In the genomic region with DNA sequence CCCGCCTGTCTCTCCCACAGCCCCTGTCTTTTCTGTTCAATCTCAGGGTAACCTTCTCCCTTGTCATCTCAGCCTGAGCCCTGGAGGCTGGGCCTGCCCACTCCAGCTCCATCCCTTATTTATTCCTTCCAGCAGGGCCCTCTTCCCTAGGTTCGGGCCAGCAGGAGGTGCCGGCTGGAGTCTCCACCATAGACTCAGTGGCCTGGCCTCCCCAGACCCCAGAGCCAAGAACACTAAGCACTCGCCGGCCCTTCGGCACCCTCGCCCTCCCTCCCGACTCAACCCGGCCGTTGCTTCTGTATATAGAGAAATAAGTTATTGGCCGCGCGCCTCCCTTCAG, we compare ENCODE assay signal across 8 cellular contexts. TPM values are rescaled to one million over a fixed set of nuclear protein-coding genes. Genes with fewer than 3 reads are reported as not detected.
DNase-seq lines count a peak whose midpoint lies in the region; ATAC-seq and TF ChIP-seq lines count a peak whose summit lies in the region.

No MANE protein-coding gene starts in this region.

- peak overlapping the region in 1 of 2 experiments; percentile 96; a peak in 1 of 4 replicates for H3K4me3 ChIP-seq in DND-41 (ENCODE audit: low read depth in 1 of 2, low read length in 2 of 2)
- H3K4me3 ChIP-seq in fibroblast of pulmonary artery (replicated peaks; ENCODE audit: low read depth, low read length), result peak overlapping the region; percentile 99
- peak overlapping the region; percentile 27 for H3K4me3 ChIP-seq in parathyroid adenoma (ENCODE audit: low read depth, low read length)

- H3K36me3 Mint-ChIP-seq in T-helper 17 cell (ENCODE audit: low read depth), result peaks cover 10% of the 10 kb centered on the region

- peak overlapping the region; percentile 93 for H3K4me2 ChIP-seq in DND-41 (ENCODE audit: insufficient read depth, low read length)
- peak overlapping the region; percentile 65 for H3K4me2 ChIP-seq in parathyroid adenoma (ENCODE audit: low read length)

- H3K9me3 ChIP-seq in DND-41 (ENCODE audit: insufficient read depth, low read length, severe bottlenecking), result no peaks in the 10 kb centered on the region
- no peaks in the 10 kb centered on the region for H3K9me3 ChIP-seq in T-helper 17 cell (ENCODE audit: control insufficient read depth, low read length, poor library complexity, severe bottlenecking)
- no peaks in the 10 kb centered on the region for H3K9me3 ChIP-seq in parathyroid adenoma (ENCODE audit: control insufficient read depth, low read length)

- TF ChIP-seq CTCF in DND-41 (IDR thresholded peaks at IDR 0.05; ENCODE audit: borderline replicate concordance, extremely low read depth, low read length, poor library complexity, severe bottlenecking) (no peak), fibroblast of pulmonary artery (IDR thresholded peaks at IDR 0.05; ENCODE audit: low read length, missing control alignments) (no peak), parathyroid adenoma (IDR thresholded peaks at IDR 0.05) (no peak)

- H3K79me2 ChIP-seq in DND-41 (ENCODE audit: insufficient read depth, low read length) (peaks cover 33% of the 10 kb centered on the region), parathyroid adenoma (no peaks in the 10 kb centered on the region)

- H3K27ac ChIP-seq in DND-41 (ENCODE audit: low read length), result no peak overlapping the region
- peak overlapping the region; percentile 97 for H3K27ac ChIP-seq in parathyroid adenoma

- H3K27me3 ChIP-seq in DND-41 (ENCODE audit: insufficient read depth, low read length, poor library complexity) (no peaks in the 10 kb centered on the region), parathyroid adenoma (ENCODE audit: control insufficient read depth, insufficient read depth, low read length) (no peaks in the 10 kb centered on the region)

- ATAC-seq in DND-41 (ENCODE audit: insufficient read depth, low read depth) (no peak), T-helper 17 cell (no peak), GM21723 (IDR thresholded peaks at IDR 0.05; ENCODE audit: unreplicated experiment) (no peak)

- H3K4me1 Mint-ChIP-seq in T-helper 17 cell, result peaks cover 29% of the 10 kb centered on the region

- H3K36me3 ChIP-seq in DND-41 (ENCODE audit: insufficient read depth, low read length), result peaks cover 63% of the 10 kb centered on the region
- H3K36me3 ChIP-seq in parathyroid adenoma (ENCODE audit: control insufficient read depth, insufficient read depth, low read length), result no peaks in the 10 kb centered on the region

- H3K4me3 Mint-ChIP-seq in T-helper 17 cell, result peak overlapping the region; percentile 99

- H2AFZ ChIP-seq in DND-41 (ENCODE audit: low read depth, low read length), result no peak overlapping the region
- no peak overlapping the region for H2AFZ ChIP-seq in parathyroid adenoma

- no peak overlapping the region for H3K9ac ChIP-seq in DND-41 (ENCODE audit: low read depth, low read length)
- no peak overlapping the region for H3K9ac ChIP-seq in parathyroid adenoma

- H3K27ac Mint-ChIP-seq in T-helper 17 cell, result peak overlapping the region; percentile 99

- peaks cover 32% of the 10 kb centered on the region for H3K4me1 ChIP-seq in DND-41 (ENCODE audit: insufficient read depth, low read length)
- H3K4me1 ChIP-seq in parathyroid adenoma, result peaks cover 2% of the 10 kb centered on the region

- peaks cover 35% of the 10 kb centered on the region for H4K20me1 ChIP-seq in DND-41 (ENCODE audit: insufficient read depth, low read length)

- DNase-seq in DND-41 (no peak), T-helper 17 cell (no peak), fibroblast of pulmonary artery (ENCODE audit: low read depth) (no peak), DMS79 (lab: John Stamatoyannopoulos, UW) (no peak), activated gamma-delta T cell (lab: John Stamatoyannopoulos, UW) (no peak), NCI-H1930 (lab: John Stamatoyannopoulos, UW) (no peak)

- no peaks in the 10 kb centered on the region for H3K27me3 Mint-ChIP-seq in T-helper 17 cell

RNA-seq across cellular contexts. Expression of a gene that starts 1.4 kb away (rescaled TPM):
- total RNA-seq in T-helper 17 cell, result 10 to 100 TPM; 72.8 to 89.1 TPM

RNA-seq across cellular contexts. Expression of a gene that starts 9.5 kb away (rescaled TPM):
- 10 to 100 TPM; 55.1 to 58.3 TPM for total RNA-seq in T-helper 17 cell

RNA-seq across cellular contexts. Expression of a gene that starts 11.0 kb away (rescaled TPM):
- 10 to 100 TPM in 1 of 2 donors, 1 to 10 TPM in 1; 9.0 to 14.4 TPM for total RNA-seq in T-helper 17 cell

RNA-seq across cellular contexts. Expression of a gene that starts 21.9 kb away (rescaled TPM):
- 10 to 100 TPM; 32.6 to 35.1 TPM for total RNA-seq in T-helper 17 cell

RNA-seq across cellular contexts. Expression of a gene that starts 24.7 kb away (rescaled TPM):
- under 1 TPM; 0.16 to 0.32 TPM for total RNA-seq in T-helper 17 cell
